15 cellular contexts compared by ENCODE assay signal in genomic region chr1:227919916-227920315, GRCh38. TPM values are rescaled to one million over a fixed set of nuclear protein-coding genes. Genes with fewer than 3 reads are reported as not detected.
A peak's percentile ranks its signal among the peaks of the same experiment; 100 is the strongest.
DNase-seq lines count a peak whose midpoint lies in the region; ATAC-seq lines count a peak whose summit lies in the region.
"Had no signal": no experiment of that assay in that cellular context is flagged by ENCODE, and none has a peak within 500 bp of the region (broad histone marks: within the 10 kb centered on the region; RNA-seq: fewer than 3 reads in every experiment).

No MANE protein-coding gene starts in this region.

- no peak overlapping the region for H3K18ac ChIP-seq in trophoblast cell (ENCODE audit: low read length)

- no peak overlapping the region for H4K12ac ChIP-seq in trophoblast cell (ENCODE audit: low read depth, low read length)

- H2BK12ac ChIP-seq in trophoblast cell (ENCODE audit: low read length) = no peak overlapping the region

- H3K4ac ChIP-seq in trophoblast cell (ENCODE audit: low read depth, low read length) = no peak overlapping the region

- H3K27me3 ChIP-seq in H7 (ENCODE audit: control insufficient read depth, insufficient read depth, low read length) (no peaks in the 10 kb centered on the region), trophoblast cell (ENCODE audit: insufficient read depth, low read length) (no peaks in the 10 kb centered on the region)
- H3K27me3 ChIP-seq: heart left ventricle had no signal

- no peak overlapping the region for H3K27ac ChIP-seq in trophoblast cell (ENCODE audit: low read depth, low read length)
- H3K27ac ChIP-seq: epithelial cell of prostate, heart left ventricle, prostate gland had no signal

- peak overlapping the region; percentile 37 for H3K23ac ChIP-seq in trophoblast cell (ENCODE audit: low read length)

- WGBS in trophoblast cell (ENCODE audit: extremely low coverage, insufficient coverage, insufficient read length) = no CpG with 5 or more reads among the region's 12 CpGs

- no peak overlapping the region for H3K4me2 ChIP-seq in trophoblast cell (ENCODE audit: low read length)

- peaks cover 2% of the 10 kb centered on the region for H3K79me2 ChIP-seq in trophoblast cell (ENCODE audit: control insufficient read depth, insufficient read depth, low read length, poor library complexity)

- peaks cover 12% of the 10 kb centered on the region for H3K79me1 ChIP-seq in trophoblast cell (ENCODE audit: low read length)

- H3K9ac ChIP-seq in trophoblast cell (ENCODE audit: low read length) = no peak overlapping the region

- H3K4me1 ChIP-seq in trophoblast cell (ENCODE audit: control insufficient read depth in 1 of 2, insufficient read depth in 2 of 2, low read length in 2 of 2) = peaks cover 24 to 30% of the 10 kb centered on the region in 2 experiments
- H3K4me1 ChIP-seq: prostate gland had no signal

- H2AFZ ChIP-seq in trophoblast cell (ENCODE audit: insufficient read depth, low read length, poor library complexity) = no peak overlapping the region

- H3K4me3 ChIP-seq in H7 (ENCODE audit: insufficient read depth, low read depth, low read length) (no peak overlapping the region), trophoblast cell (ENCODE audit: low read depth, low read length) (no peak overlapping the region)
- H3K4me3 ChIP-seq: heart left ventricle, prostate gland had no signal

- intact Hi-C loops in head of caudate nucleus (cut with DNase I) = no loop called here

- no peak overlapping the region for H2AK5ac ChIP-seq in trophoblast cell (ENCODE audit: low read length)

- H2BK5ac ChIP-seq in trophoblast cell (ENCODE audit: low read depth, low read length, poor library complexity) = no peak overlapping the region

- ATAC-seq in GM21381 (IDR thresholded peaks at IDR 0.05; ENCODE audit: unreplicated experiment) = no peak
- ATAC-seq in HG03354 (IDR thresholded peaks at IDR 0.05; ENCODE audit: poor library complexity, severe bottlenecking, unreplicated experiment) = no peak
- no peak for ATAC-seq in GM21360 (IDR thresholded peaks at IDR 0.05; ENCODE audit: unreplicated experiment)
- no peak for ATAC-seq in GM21390 (IDR thresholded peaks at IDR 0.05; ENCODE audit: unreplicated experiment)
- ATAC-seq: heart left ventricle, left ventricle myocardium superior had no signal

- no peak overlapping the region for H4K91ac ChIP-seq in trophoblast cell (ENCODE audit: low read depth, low read length)

- H3K36me3 ChIP-seq in H7 (replicated peaks; ENCODE audit: control insufficient read depth, insufficient read depth, low read length) = no peaks in the 10 kb centered on the region
- H3K36me3 ChIP-seq in trophoblast cell (ENCODE audit: control insufficient read depth in 1 of 2, insufficient read depth in 2 of 2, low read length in 2 of 2) = peaks cover 20 to 26% of the 10 kb centered on the region in 2 experiments
- H3K36me3 ChIP-seq: prostate gland had no signal

- peaks cover 11% of the 10 kb centered on the region for H3K9me3 ChIP-seq in trophoblast cell (ENCODE audit: insufficient read depth, low read depth, low read length)
- H3K9me3 ChIP-seq: heart left ventricle, prostate gland had no signal

- H2BK120ac ChIP-seq in trophoblast cell (ENCODE audit: insufficient read depth, low read length, poor library complexity) = no peak overlapping the region

- no peak overlapping the region for H4K8ac ChIP-seq in trophoblast cell (ENCODE audit: low read depth, low read length)

- no peak overlapping the region for H3K14ac ChIP-seq in trophoblast cell (ENCODE audit: low read length)

- DNase-seq in H7 = peak; percentile 89
- DNase-seq in OCI-M1 (lab: John Stamatoyannopoulos, UW) = peak; percentile 60
- DNase-seq in head of caudate nucleus = peak in 24 of 42 donors; percentile 16 to 80 (median 48)
- DNase-seq in trophoblast cell = no peak
- DNase-seq: activated CD4-positive, alpha-beta memory T cell treated with anti-CD3 and anti-CD28 coated beads, Interleukin-2, amount 10 ng/mL, durations not matched to agents 7 days and 5 days; amniotic stem cell; KG1 had no signal

RNA-seq across cellular contexts. Expression of gene WNT9A, which starts 27.8 kb away (rescaled TPM):
- 3.2 and 4.0 TPM in 2 replicates for total RNA-seq in H7 (2014; rRNA removed; shearing (Covaris generic))
- 5.1 and 5.7 TPM in 2 replicates for polyA plus RNA-seq in trophoblast cell (2013)

Comparison
In these comparisons a context has a peak if more than half of its experiments do, and no peak if none do; other contexts are left out.
1. DNase-seq: peak in H7 (single experiment), OCI-M1 (single experiment) and head of caudate nucleus (24 of 42); none in trophoblast cell (0 of 2).